Comparison of ENCODE assay signal across 8 cellular contexts in genomic region chr1:30782361-30783243, GRCh38. TPM values are rescaled to one million over a fixed set of nuclear protein-coding genes. Genes with fewer than 3 reads are reported as not detected.
DNase-seq lines count a peak whose midpoint lies in the region; ATAC-seq and TF ChIP-seq lines count a peak whose summit lies in the region.

No MANE protein-coding gene starts in this region.

- no peaks in the 10 kb centered on the region for H3K9me3 ChIP-seq in mesenchymal stem cell (ENCODE audit: control insufficient read depth, low read length)

- no peak overlapping the region for H3K4ac ChIP-seq in mesenchymal stem cell (ENCODE audit: low read depth in 1 of 2, low read length in 2 of 2)

- H2BK120ac ChIP-seq in mesenchymal stem cell (ENCODE audit: low read depth, low read length), result peak overlapping the region; percentile 71

- POLR2A ChIA-PET in activated CD8-positive, alpha-beta T cell treated with anti-CD3 and anti-CD28 coated beads for 36 hours (lab: Charles Lee), result interaction anchor here (0.7 to 2.7 kb wide), 6 partner anchors 16 to 228 kb away, joined by 3 to 15 read pairs (median 3); no protein-coding TSS in a partner anchor

- H3K18ac ChIP-seq in mesenchymal stem cell (ENCODE audit: low read depth in 1 of 2, low read length in 2 of 2), result peak overlapping the region; percentile 25 to 65

- CTCF ChIA-PET in activated CD8-positive, alpha-beta T cell treated with anti-CD3 and anti-CD28 coated beads for 36 hours (lab: Charles Lee), result interaction anchor here (0.6 to 9.4 kb wide), 25 partner anchors 8 to 147 kb away, joined by 3 to 283 read pairs (median 5); partner anchors contain the start of genes LAPTM5 and MATN1

- no peak overlapping the region for H4K91ac ChIP-seq in mesenchymal stem cell (ENCODE audit: low read length)

- H4K8ac ChIP-seq in mesenchymal stem cell (ENCODE audit: low read length), result peak overlapping the region; percentile 19

- no peak overlapping the region for H3K4me3 ChIP-seq in mesenchymal stem cell (ENCODE audit: insufficient read depth in 1 of 2, low read depth in 1 of 2, low read length in 2 of 2)

- peak overlapping the region; percentile 26 for H2BK15ac ChIP-seq in mesenchymal stem cell (ENCODE audit: low read depth, poor library complexity, severe bottlenecking)

- no peaks in the 10 kb centered on the region for H3K9me3 Mint-ChIP-seq in activated CD8-positive, alpha-beta T cell treated with anti-CD3 and anti-CD28 coated beads for 36 hours

- H3K27ac Mint-ChIP-seq in activated CD8-positive, alpha-beta T cell treated with anti-CD3 and anti-CD28 coated beads for 36 hours, result no peak overlapping the region

- H3K27me3 Mint-ChIP-seq in activated CD8-positive, alpha-beta T cell treated with anti-CD3 and anti-CD28 coated beads for 36 hours, result no peaks in the 10 kb centered on the region

- peak overlapping the region; percentile 47 for H3K9ac ChIP-seq in mesenchymal stem cell (ENCODE audit: low read length)

- WGBS in mesenchymal stem cell, result 25% methylated on average over 19 of the region's 24 CpGs

- H3K14ac ChIP-seq in mesenchymal stem cell (ENCODE audit: low read length in 2 of 2), result no peak overlapping the region

- H3K4me1 ChIP-seq in mesenchymal stem cell (ENCODE audit: control insufficient read depth, insufficient read depth, low read depth, low read length), result peaks cover 6% of the 10 kb centered on the region

- peak overlapping the region; percentile 36 for H2AFZ ChIP-seq in mesenchymal stem cell (ENCODE audit: low read depth, low read length)

- H2AK5ac ChIP-seq in mesenchymal stem cell (ENCODE audit: low read length, severe bottlenecking), result no peak overlapping the region

- H3K36me3 Mint-ChIP-seq in activated CD8-positive, alpha-beta T cell treated with anti-CD3 and anti-CD28 coated beads for 36 hours (ENCODE audit: low read depth), result no peaks in the 10 kb centered on the region

- peak; percentile 75 for TF ChIP-seq CTCF in activated CD8-positive, alpha-beta T cell treated with anti-CD3 and anti-CD28 coated beads for 36 hours (IDR thresholded peaks at IDR 0.05)

- no peak overlapping the region for H2BK5ac ChIP-seq in mesenchymal stem cell (ENCODE audit: low read depth, low read length, poor library complexity, severe bottlenecking)

- H3K4me1 Mint-ChIP-seq in activated CD8-positive, alpha-beta T cell treated with anti-CD3 and anti-CD28 coated beads for 36 hours (ENCODE audit: low read depth), result peaks cover 16% of the 10 kb centered on the region

- H2BK12ac ChIP-seq in mesenchymal stem cell (ENCODE audit: low read length in 2 of 2), result peak overlapping the region in 1 of 2 experiments; percentile 41

- H3K36me3 ChIP-seq in mesenchymal stem cell (ENCODE audit: control insufficient read depth in 1 of 2, insufficient read depth in 2 of 2, low read depth in 1 of 2, low read length in 2 of 2), result no peaks in the 10 kb centered on the region

- peaks cover 4 to 42% of the 10 kb centered on the region in 2 experiments for H3K27me3 ChIP-seq in mesenchymal stem cell (ENCODE audit: control insufficient read depth in 1 of 2, insufficient read depth in 1 of 2, low read length in 2 of 2)

- H3K27ac ChIP-seq in mesenchymal stem cell (ENCODE audit: low read length, poor library complexity, severe bottlenecking), result no peak overlapping the region

- ATAC-seq in HG02870 (IDR thresholded peaks at IDR 0.05; ENCODE audit: unreplicated experiment), result peak; percentile 53
- peak; percentile 77 for ATAC-seq in activated CD8-positive, alpha-beta T cell treated with anti-CD3 and anti-CD28 coated beads for 36 hours
- no peak for ATAC-seq in GM21390 (IDR thresholded peaks at IDR 0.05; ENCODE audit: unreplicated experiment)

- no peak overlapping the region for H3K23ac ChIP-seq in mesenchymal stem cell (ENCODE audit: low read length in 2 of 2)

- DNase-seq in DMS53 treated with DMSO at 0.1 percent for 48 hours (lab: John Stamatoyannopoulos, UW; ENCODE audit: unreplicated experiment) (peak; percentile 59), NCI-H69 (lab: John Stamatoyannopoulos, UW) (peak; percentile 59), mesenchymal stem cell (peak; percentile 56)
- peak; percentile 76 for DNase-seq in activated CD8-positive, alpha-beta T cell treated with anti-CD3 and anti-CD28 coated beads for 36 hours
- peak; percentile 71 for DNase-seq in effector CD8-positive, alpha-beta T cell (lab: John Stamatoyannopoulos, UW)
- DNase-seq in stimulated activated CD8-positive, alpha-beta memory T cell treated with anti-CD3 and anti-CD28 coated beads, Interleukin-4, amount 100 ng/mL, for 1 hour (ENCODE audit: low read depth in 2 of 2, low spot score in 1 of 2), result peak; percentile 58

- intact Hi-C loops in activated CD8-positive, alpha-beta T cell treated with anti-CD3 and anti-CD28 coated beads for 36 hours (cut with micrococcal nuclease), result no loop called here

- no peak overlapping the region for H3K4me3 Mint-ChIP-seq in activated CD8-positive, alpha-beta T cell treated with anti-CD3 and anti-CD28 coated beads for 36 hours

- H3K79me1 ChIP-seq in mesenchymal stem cell (replicated peaks; ENCODE audit: low read length, poor library complexity, severe bottlenecking), result no peaks in the 10 kb centered on the region

- no peak overlapping the region for H3K4me2 ChIP-seq in mesenchymal stem cell (ENCODE audit: low read length, poor library complexity, severe bottlenecking)

RNA-seq across cellular contexts. Expression of gene LAPTM5, which starts 25.0 kb away (rescaled TPM):
- 100 to 1,000 TPM; 229 to 237 TPM for total RNA-seq in activated CD8-positive, alpha-beta T cell treated with anti-CD3 and anti-CD28 coated beads for 36 hours
- polyA plus RNA-seq in mesenchymal stem cell (2013, experiment 1 of 2), result 0.97 TPM
- 0.95 TPM for polyA plus RNA-seq in mesenchymal stem cell (2013, experiment 2 of 2)

RNA-seq across cellular contexts. Expression of gene MATN1, which starts 59.2 kb away (rescaled TPM):
- 1 to 10 TPM in 1 of 2 experiments, under 1 TPM in 1; 0.45 to 1.4 TPM for total RNA-seq in activated CD8-positive, alpha-beta T cell treated with anti-CD3 and anti-CD28 coated beads for 36 hours
- 0.03 TPM for polyA plus RNA-seq in mesenchymal stem cell (2013, experiment 1 of 2)
- 0.04 TPM for polyA plus RNA-seq in mesenchymal stem cell (2013, experiment 2 of 2)
